Comparison of ENCODE assay signal across 8 cellular contexts in the genomic region with DNA sequence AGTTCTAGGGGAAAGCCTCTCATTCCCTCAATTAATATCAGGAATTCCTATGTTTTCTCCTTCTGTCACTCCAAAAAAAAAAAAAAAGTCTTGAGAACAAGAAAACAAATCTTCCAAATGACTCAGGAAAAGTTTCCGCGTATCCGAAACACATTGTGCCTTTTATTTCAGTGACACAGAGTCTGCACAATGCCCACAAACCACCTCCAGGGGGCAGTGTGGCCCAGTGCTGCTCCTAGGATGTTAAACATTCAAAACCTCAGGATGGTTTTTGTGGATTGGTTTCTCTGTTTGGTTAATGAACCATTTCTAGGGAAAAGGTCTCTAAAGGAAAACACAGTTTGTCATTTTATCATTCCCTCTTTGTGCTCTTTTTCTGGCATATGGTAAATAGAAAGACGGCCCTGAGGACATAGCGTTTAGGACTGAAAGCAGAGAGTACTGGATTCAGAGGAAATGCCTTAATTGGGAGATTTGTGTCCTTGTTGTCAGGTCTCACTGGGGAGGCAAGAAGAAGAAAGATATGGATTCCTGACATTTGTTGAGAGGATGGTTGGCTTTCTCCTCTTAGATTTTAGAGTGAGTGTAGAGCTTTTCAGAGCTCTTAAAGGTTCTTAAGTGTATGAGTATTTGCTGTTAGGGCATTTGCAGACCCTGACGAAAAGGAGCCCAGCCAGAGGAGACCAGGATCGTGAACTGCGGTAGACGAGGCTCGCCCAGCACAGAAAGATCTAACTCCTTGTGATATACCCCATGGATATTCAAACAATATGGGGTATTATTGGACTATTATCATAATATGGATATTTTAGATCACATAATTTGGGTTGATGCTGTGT.
DNase-seq lines count a peak whose midpoint lies in the region; ATAC-seq and TF ChIP-seq lines count a peak whose summit lies in the region.

No MANE protein-coding gene starts in this region.

- peaks cover 6% of the 10 kb centered on the region in 2 donors for H3K4me1 Mint-ChIP-seq in natural killer cell

- intact Hi-C loops in natural killer cell (cut with micrococcal nuclease) = loop anchor here (1.0 kb wide), 2 partner anchors 341 to 345 kb away; no protein-coding TSS in a partner anchor

- DNase-seq in Ammon's horn (ENCODE audit: low spot score) (peak; percentile 88), OCI-M1 (lab: John Stamatoyannopoulos, UW) (peak; percentile 83), fibroblast of mammary gland (ENCODE audit: low read depth) (peak; percentile 83), natural killer cell (peak; percentile 56)
- peak; percentile 67 to 70 for DNase-seq in activated T-cell treated with anti-CD3 and anti-CD28 coated beads, Interleukin-2, amount 50 U/mL, for 48 hours
- peak; percentile 20 to 21 for DNase-seq in stimulated activated CD8-positive, alpha-beta memory T cell treated with anti-CD3 and anti-CD28 coated beads, Interleukin-7, amount 100 ng/mL, for 48 hours (ENCODE audit: extremely low read depth in 1 of 2, low read depth in 1 of 2)

- H3K27ac Mint-ChIP-seq in natural killer cell = no peak overlapping the region

- peaks cover 16 to 28% of the 10 kb centered on the region in 2 donors for H3K27me3 Mint-ChIP-seq in natural killer cell (ENCODE audit: low read depth in 2 of 2)

- peak; percentile 91 for ATAC-seq in GM18907 (IDR thresholded peaks at IDR 0.05; ENCODE audit: unreplicated experiment)
- ATAC-seq in HG03354 (IDR thresholded peaks at IDR 0.05; ENCODE audit: poor library complexity, severe bottlenecking, unreplicated experiment) = peak; percentile 89
- ATAC-seq in natural killer cell = peak; percentile 73 to 87 (median 79)

- H3K4me3 ChIP-seq in fibroblast of mammary gland (ENCODE audit: control insufficient read depth, low read depth, low read length) = no peak overlapping the region

- peak; percentile 99 for TF ChIP-seq CTCF in fibroblast of mammary gland (conservative IDR thresholded peaks at IDR 0.05; ENCODE audit: control insufficient read depth, insufficient read depth, low read depth, low read length)
- TF ChIP-seq CTCF in natural killer cell (IDR thresholded peaks at IDR 0.05) = peak; percentile 84

- no peak overlapping the region for H3K4me3 Mint-ChIP-seq in natural killer cell

- H3K9me3 Mint-ChIP-seq in natural killer cell = no peaks in the 10 kb centered on the region

- H3K36me3 Mint-ChIP-seq in natural killer cell = no peaks in the 10 kb centered on the region

Comparison
In these comparisons a context has a peak if more than half of its experiments do, and no peak if none do; other contexts are left out.
1. DNase-seq: peak in every context shown above with its lines; median percentile 88 in Ammon's horn; 83 in OCI-M1; 83 in fibroblast of mammary gland; 68 in activated T-cell treated with anti-CD3 and anti-CD28 coated beads, Interleukin-2, amount 50 U/mL, for 48 hours; 56 in natural killer cell; 20 in stimulated activated CD8-positive, alpha-beta memory T cell treated with anti-CD3 and anti-CD28 coated beads, Interleukin-7, amount 100 ng/mL, for 48 hours.